In genomic region chr4:8675383-8675782, GRCh38 we compare ENCODE assay signal across 15 cellular contexts.
DNase-seq lines count a peak whose midpoint lies in the region; ATAC-seq, FAIRE-seq and TF ChIP-seq lines count a peak whose summit lies in the region.
"Had no signal": no experiment of that assay in that cellular context is flagged by ENCODE, and none has a peak within 500 bp of the region (broad histone marks: within the 10 kb centered on the region; RNA-seq: fewer than 3 reads in every experiment).

No MANE protein-coding gene starts in this region.

- no peaks in the 10 kb centered on the region for H3K9me3 Mint-ChIP-seq in endothelial cell (ENCODE audit: unreplicated experiment)
- H3K9me3 Mint-ChIP-seq: activated naive CD4-positive, alpha-beta T cell treated with anti-CD3 and anti-CD28 coated beads, Interleukin-2, amount 50 U/mL, for 24 hours had no signal

- DNase-seq in ELR (ENCODE audit: low read depth) (peak; percentile 6), M059J (ENCODE audit: low read depth) (peak; percentile 12), endothelial cell (ENCODE audit: low spot score) (peak; percentile 77), pancreas (no peak), NCI-H2029 treated with DMSO at 0.1 percent for 48 hours (lab: John Stamatoyannopoulos, UW) (no peak), NCI-H1417 (lab: John Stamatoyannopoulos, UW) (no peak)
- DNase-seq: activated CD4-positive, alpha-beta T cell treated with anti-CD3 and anti-CD28 coated beads, Interleukin-2, amount 50 U/mL, for 48 hours; CD4-positive, alpha-beta memory T cell; effector memory CD8-positive, alpha-beta T cell; NCI-H187; stimulated activated CD4-positive, alpha-beta T cell treated with anti-CD3 and anti-CD28 coated beads, Interleukin-2, amount 100 ng/mL, for 24 hours had no signal

- H3K36me3 Mint-ChIP-seq in endothelial cell (ENCODE audit: low read depth, unreplicated experiment): peaks cover 4% of the 10 kb centered on the region
- H3K36me3 Mint-ChIP-seq: activated naive CD4-positive, alpha-beta T cell treated with anti-CD3 and anti-CD28 coated beads, Interleukin-2, amount 50 U/mL, for 24 hours; CD4-positive, alpha-beta memory T cell had no signal

- intact Hi-C loops in pancreas (cut with DNase I): no loop called here

- H3K27me3 ChIP-seq in pancreas: peaks cover 0 to 4% (median 0%) of the 10 kb centered on the region in 4 donors

- no peak overlapping the region for H3K27ac ChIP-seq in pancreas
- H3K27ac ChIP-seq: HL-60 had no signal

- no peak overlapping the region for H3K4me3 Mint-ChIP-seq in endothelial cell (ENCODE audit: unreplicated experiment)
- H3K4me3 Mint-ChIP-seq: activated naive CD4-positive, alpha-beta T cell treated with anti-CD3 and anti-CD28 coated beads, Interleukin-2, amount 50 U/mL, for 24 hours; CD4-positive, alpha-beta memory T cell; effector memory CD8-positive, alpha-beta T cell had no signal

- TF ChIP-seq CTCF in endothelial cell (IDR thresholded peaks at IDR 0.05; ENCODE audit: unreplicated experiment) (no peak), pancreas (IDR thresholded peaks at IDR 0.05) (no peak)

- H3K27ac Mint-ChIP-seq in endothelial cell (ENCODE audit: unreplicated experiment): no peak overlapping the region
- H3K27ac Mint-ChIP-seq: activated naive CD4-positive, alpha-beta T cell treated with anti-CD3 and anti-CD28 coated beads, Interleukin-2, amount 50 U/mL, for 24 hours; CD4-positive, alpha-beta memory T cell; effector memory CD8-positive, alpha-beta T cell had no signal

- peaks cover 10% of the 10 kb centered on the region for H3K27me3 Mint-ChIP-seq in endothelial cell (ENCODE audit: unreplicated experiment)

- no peak overlapping the region for H3K4me3 ChIP-seq in pancreas

- H3K4me1 Mint-ChIP-seq in endothelial cell (ENCODE audit: unreplicated experiment): no peaks in the 10 kb centered on the region
- H3K4me1 Mint-ChIP-seq: activated naive CD4-positive, alpha-beta T cell treated with anti-CD3 and anti-CD28 coated beads, Interleukin-2, amount 50 U/mL, for 24 hours; CD4-positive, alpha-beta memory T cell had no signal

- WGBS in pancreas, 2 donors: 14 to 17% methylated on average over 9 to 10 of the region's 10 CpGs

- ATAC-seq in pancreas: peak in 3 of 4 donors; percentile 23 to 82 (median 37)
- ATAC-seq in HG03354 (IDR thresholded peaks at IDR 0.05; ENCODE audit: poor library complexity, severe bottlenecking, unreplicated experiment): no peak
- ATAC-seq in HG03432 (IDR thresholded peaks at IDR 0.05; ENCODE audit: unreplicated experiment): no peak
- ATAC-seq: effector memory CD8-positive, alpha-beta T cell had no signal

- no peaks in the 10 kb centered on the region for H3K9me3 ChIP-seq in pancreas

- H3K36me3 ChIP-seq in pancreas: no peaks in the 10 kb centered on the region

- no peak for FAIRE-seq in pancreas (lab: Jason Lieb, UNC)

- H3K4me1 ChIP-seq in pancreas: no peaks in the 10 kb centered on the region

Comparison
In these comparisons a context has a peak if more than half of its experiments do, and no peak if none do; other contexts are left out.
1. DNase-seq: peak in ELR (single experiment), M059J (single experiment) and endothelial cell (single experiment); none in pancreas (0 of 6), NCI-H2029 treated with DMSO at 0.1 percent for 48 hours (single experiment) and NCI-H1417 (0 of 3).
2. ATAC-seq: peak in pancreas (3 of 4); none in HG03354 (single experiment) and HG03432 (single experiment).